ENCODE assay signal across 8 cellular contexts in the genomic region with DNA sequence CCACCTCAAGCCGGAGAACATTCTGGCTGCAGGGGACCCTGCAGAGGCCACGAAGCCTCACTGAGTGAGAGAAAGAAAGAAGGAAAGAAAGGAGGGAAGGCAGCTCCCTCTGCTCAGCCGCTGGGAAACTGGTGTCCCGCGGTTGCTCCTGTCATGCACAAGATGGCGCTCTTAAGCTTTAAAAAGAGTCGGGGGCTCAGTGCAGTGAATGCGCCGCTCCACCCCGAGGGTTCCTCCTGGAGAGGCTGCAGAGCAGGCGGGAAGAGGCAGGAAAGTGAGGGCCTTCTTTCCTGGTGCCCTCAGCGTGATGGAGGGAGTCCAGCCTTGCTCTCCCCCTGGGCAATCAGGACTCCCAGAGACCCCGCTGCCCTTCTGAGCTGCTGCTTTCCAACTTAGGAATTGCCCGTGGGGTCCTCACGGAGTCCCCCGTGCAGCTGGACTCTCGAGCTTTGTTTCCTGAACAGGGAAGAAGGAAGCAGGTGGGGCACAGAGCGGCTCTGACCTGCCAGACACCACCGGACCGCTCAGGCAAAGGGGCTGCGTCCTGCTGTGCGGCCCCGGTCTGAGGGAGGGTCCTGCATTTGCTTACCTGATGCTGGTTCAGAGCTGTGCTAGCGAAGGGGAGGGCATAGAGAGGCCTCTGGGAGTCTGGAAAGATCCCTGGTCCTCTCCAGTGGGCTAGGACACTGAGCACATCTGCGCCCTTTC.
A peak's percentile ranks its signal among the peaks of the same experiment; 100 is the strongest.
DNase-seq lines count a peak whose midpoint lies in the region; ATAC-seq and TF ChIP-seq lines count a peak whose summit lies in the region.

No MANE protein-coding gene starts in this region.

- no peak overlapping the region for H3K27ac ChIP-seq in prostate gland

- TF ChIP-seq POLR2A in prostate gland (IDR thresholded peaks at IDR 0.05) = no peak

- H3K27me3 ChIP-seq in prostate gland (replicated peaks; ENCODE audit: insufficient read depth) = peaks cover 16% of the 10 kb centered on the region

- no peaks in the 10 kb centered on the region for H3K36me3 ChIP-seq in prostate gland

- H3K4me3 ChIP-seq in epithelial cell of esophagus (ENCODE audit: low read length) (no peak overlapping the region), prostate gland (no peak overlapping the region)

- peak; percentile 19 for DNase-seq in stimulated activated CD4-positive, alpha-beta T cell treated with anti-CD3 and anti-CD28 coated beads, Interleukin-1b, Interleukin-23, amount 100 ng/mL, for 48 hours
- DNase-seq in stimulated activated CD4-positive, alpha-beta T cell treated with anti-CD3 and anti-CD28 coated beads, Interleukin-4, amount 100 ng/mL, for 1 hour = no peak
- DNase-seq in NCI-H526 (lab: John Stamatoyannopoulos, UW) (peak; percentile 2 to 59), epithelial cell of esophagus (ENCODE audit: low read depth) (no peak), prostate gland (ENCODE audit: low spot score) (peak; percentile 19), posterior vena cava (ENCODE audit: low spot score) (no peak), NCI-H226 (no peak)

- H3K9me3 ChIP-seq in prostate gland = no peaks in the 10 kb centered on the region

- WGBS in prostate gland = 43% methylated on average over 20 of the region's 25 CpGs

- TF ChIP-seq CTCF in epithelial cell of esophagus (IDR thresholded peaks at IDR 0.05; ENCODE audit: insufficient read depth, low read depth, low read length, missing control alignments) (peak; percentile 29), prostate gland (IDR thresholded peaks at IDR 0.05) (peak in 3 of 4 experiments; percentile 23 to 45 (median 43))

- intact Hi-C loops in prostate gland (cut with DNase I) (no loop called here), posterior vena cava (cut with DNase I) (loop anchor here in 1 of 2 donors (2.0 kb wide), 1 partner anchor 21 kb away; no protein-coding TSS in a partner anchor)

- H3K4me1 ChIP-seq in prostate gland (replicated peaks) = no peaks in the 10 kb centered on the region

- no peak for ATAC-seq in HG02840 (IDR thresholded peaks at IDR 0.05; ENCODE audit: low FRiP score, unreplicated experiment)

Comparison
In these comparisons a context has a peak if more than half of its experiments do, and no peak if none do; other contexts are left out.
1. DNase-seq: peak in stimulated activated CD4-positive, alpha-beta T cell treated with anti-CD3 and anti-CD28 coated beads, Interleukin-1b, Interleukin-23, amount 100 ng/mL, for 48 hours (single experiment), NCI-H526 (2 of 2) and prostate gland (single experiment); none in stimulated activated CD4-positive, alpha-beta T cell treated with anti-CD3 and anti-CD28 coated beads, Interleukin-4, amount 100 ng/mL, for 1 hour (single experiment), epithelial cell of esophagus (single experiment), posterior vena cava (single experiment) and NCI-H226 (single experiment).